In genomic region chr9:109912726-109913460, GRCh38 we compare ENCODE assay signal across 9 cellular contexts.
DNase-seq lines count a peak whose midpoint lies in the region; ATAC-seq and TF ChIP-seq lines count a peak whose summit lies in the region.
"Had no signal": no experiment of that assay in that cellular context is flagged by ENCODE, and none has a peak within 500 bp of the region (broad histone marks: within the 10 kb centered on the region; RNA-seq: fewer than 3 reads in every experiment).

No MANE protein-coding gene starts in this region.

- H3K27me3 ChIP-seq in RWPE2 (ENCODE audit: insufficient read depth, poor library complexity, severe bottlenecking) (no peaks in the 10 kb centered on the region), muscle layer of duodenum (ENCODE audit: low read depth, low read length) (no peaks in the 10 kb centered on the region)

- H3K4me1 ChIP-seq in RWPE2 (ENCODE audit: insufficient read depth, poor library complexity, severe bottlenecking) (peaks cover 36% of the 10 kb centered on the region), muscle layer of duodenum (ENCODE audit: control insufficient read depth in 1 of 2, insufficient read depth in 2 of 2, low read length in 2 of 2) (peaks cover 10 to 12% of the 10 kb centered on the region in 2 donors)

- H3K36me3 ChIP-seq in RWPE2 (ENCODE audit: low read depth): no peaks in the 10 kb centered on the region
- no peaks in the 10 kb centered on the region for H3K36me3 ChIP-seq in muscle layer of duodenum (ENCODE audit: control insufficient read depth in 1 of 2, insufficient read depth in 2 of 2, low read length in 2 of 2)

- peak; percentile 39 for ATAC-seq in GM21529 (IDR thresholded peaks at IDR 0.05; ENCODE audit: unreplicated experiment)
- ATAC-seq in RWPE2 (ENCODE audit: low read depth): no peak
- ATAC-seq in HG03439 (IDR thresholded peaks at IDR 0.05; ENCODE audit: unreplicated experiment): no peak

- no peaks in the 10 kb centered on the region for H3K9me3 ChIP-seq in RWPE2 (ENCODE audit: severe bottlenecking)
- H3K9me3 ChIP-seq in muscle layer of duodenum (ENCODE audit: control insufficient read depth in 1 of 2, low read length in 2 of 2): no peaks in the 10 kb centered on the region

- H3K27ac ChIP-seq in RWPE2 (ENCODE audit: poor library complexity, severe bottlenecking) (peak overlapping the region; percentile 94), muscle layer of duodenum (ENCODE audit: low read length) (peak overlapping the region; percentile 73)

- H3K4me3 ChIP-seq in RWPE2 (ENCODE audit: severe bottlenecking) (no peak overlapping the region), muscle layer of duodenum (ENCODE audit: low read depth in 1 of 2, low read length in 2 of 2) (no peak overlapping the region)

- DNase-seq in GM03348 (ENCODE audit: low spot score) (peak; percentile 20), RWPE2 (ENCODE audit: low spot score) (no peak), NCI-H146 treated with DMSO at 0.1 percent for 48 hours (lab: John Stamatoyannopoulos, UW; ENCODE audit: unreplicated experiment) (no peak), T-helper 9 cell (no peak), epidermal melanocyte (ENCODE audit: insufficient read length, low spot score) (no peak)
- DNase-seq: mammary epithelial cell had no signal

- TF ChIP-seq CTCF in RWPE2 (IDR thresholded peaks at IDR 0.05; ENCODE audit: poor library complexity, severe bottlenecking): no peak
